In genomic region chr7:112215787-112216186, GRCh38 we compare ENCODE assay signal across 24 cellular contexts. TPM values are rescaled to one million over a fixed set of nuclear protein-coding genes. Genes with fewer than 3 reads are reported as not detected.
DNase-seq lines count a peak whose midpoint lies in the region; ATAC-seq, FAIRE-seq and TF ChIP-seq lines count a peak whose summit lies in the region.
"Had no signal": no experiment of that assay in that cellular context is flagged by ENCODE, and none has a peak within 500 bp of the region (broad histone marks: within the 10 kb centered on the region; RNA-seq: fewer than 3 reads in every experiment).

No MANE protein-coding gene starts in this region.

- intact Hi-C loops in K562 (cut with micrococcal nuclease), result no loop called here

- no peak overlapping the region for H3K4me3 Mint-ChIP-seq in osteocyte (ENCODE audit: unreplicated experiment)
- H3K4me3 Mint-ChIP-seq in CD8-positive, alpha-beta memory T cell, result no peak overlapping the region
- H3K4me3 Mint-ChIP-seq: CD14-positive monocyte; CD4-positive, alpha-beta T cell; H9 had no signal

- no peaks in the 10 kb centered on the region for H3K36me3 Mint-ChIP-seq in osteocyte (ENCODE audit: unreplicated experiment)
- peaks cover 0 to 4% (median 4%) of the 10 kb centered on the region in 3 donors for H3K36me3 Mint-ChIP-seq in CD8-positive, alpha-beta memory T cell

- no peaks in the 10 kb centered on the region for H3K9me3 ChIP-seq in K562 (replicated peaks; ENCODE audit: control insufficient read depth, insufficient read depth, low read depth, low read length)
- no peaks in the 10 kb centered on the region for H3K9me3 ChIP-seq in CD8-positive, alpha-beta memory T cell (ENCODE audit: low read length)
- H3K9me3 ChIP-seq: A549, BE2C had no signal

- 51% methylated on average over 4 of the region's 4 CpGs for WGBS in K562 (ENCODE audit: insufficient coverage, low coverage, missing lambda C conversion rate)

- H3K4me1 ChIP-seq in K562 (replicated peaks in 1 of 2; ENCODE audit: control insufficient read depth in 2 of 2, insufficient read depth in 2 of 2, low read length in 2 of 2), result no peaks in the 10 kb centered on the region
- H3K4me1 ChIP-seq in CD8-positive, alpha-beta memory T cell (ENCODE audit: insufficient read depth, low read length), result no peaks in the 10 kb centered on the region

- no peaks in the 10 kb centered on the region for H3K27me3 Mint-ChIP-seq in osteocyte (ENCODE audit: unreplicated experiment)
- no peaks in the 10 kb centered on the region for H3K27me3 Mint-ChIP-seq in CD8-positive, alpha-beta memory T cell
- H3K27me3 Mint-ChIP-seq: CD4-positive, alpha-beta T cell had no signal

- H3K36me3 ChIP-seq in K562 (ENCODE audit: control insufficient read depth, insufficient read depth, low read length), result no peaks in the 10 kb centered on the region
- no peaks in the 10 kb centered on the region for H3K36me3 ChIP-seq in CD8-positive, alpha-beta memory T cell (ENCODE audit: insufficient read depth, low read length)
- H3K36me3 ChIP-seq: BE2C had no signal

- TF ChIP-seq CTCF in K562 (IDR thresholded peaks at IDR 0.05 in 2 of 3, conservative IDR thresholded peaks at IDR 0.05 in 1 of 3; ENCODE audit: insufficient read depth in 2 of 3, low read depth in 1 of 3, low read length in 3 of 3), result no peak
- no peak for TF ChIP-seq CTCF in osteocyte (IDR thresholded peaks at IDR 0.05)

- H3K27ac ChIP-seq in K562 (ENCODE audit: extremely low read depth, low read depth, low read length), result no peak overlapping the region
- no peak overlapping the region for H3K27ac ChIP-seq in CD8-positive, alpha-beta memory T cell (ENCODE audit: low read depth, low read length)
- H3K27ac ChIP-seq: 22Rv1; A549; BLaER1 treated with 17β-estradiol and CSF1 and Interleukin-3, amounts not matched to agents 10 nM and 100 nM had no signal

- H3K27me3 ChIP-seq in K562 (ENCODE audit: control insufficient read depth in 2 of 2, insufficient read depth in 2 of 2, low read length in 2 of 2), result no peaks in the 10 kb centered on the region
- H3K27me3 ChIP-seq in CD8-positive, alpha-beta memory T cell (ENCODE audit: insufficient read depth, low read length, poor library complexity, severe bottlenecking), result no peaks in the 10 kb centered on the region
- H3K27me3 ChIP-seq: BE2C; BLaER1 treated with 17β-estradiol and CSF1 and Interleukin-3, amounts not matched to agents 10 nM and 100 nM had no signal

- TF ChIP-seq POLR2A in K562 (conservative IDR thresholded peaks at IDR 0.05), result no peak

- CTCF ChIA-PET in K562 (lab: Yijun Ruan, JAX; ENCODE audit: low intra/inter-chr PET ratio), result no interaction called here
- CTCF ChIA-PET in CD8-positive, alpha-beta memory T cell (lab: Charles Lee), result interaction anchor here (1.1 to 1.6 kb wide), 3 partner anchors 9 to 13 kb away, joined by 3 to 4 read pairs (median 3); partner anchors contain the start of gene ZNF277

- BruUV-seq in K562 (replicated peaks; lab: Mats Ljungman, UMichigan), result no TSS peak

- H3K79me2 ChIP-seq in K562 (ENCODE audit: control insufficient read depth, insufficient read depth, low read length), result 0 out of 3 replicates have a peak, but pooled peaks cover 3% of the 10 kb centered on the region

- FAIRE-seq in K562 (lab: Jason Lieb, UNC), result no peak
- FAIRE-seq: A549, GM12891, GM18507 had no signal

- ATAC-seq in K562 (no peak), GM21360 (IDR thresholded peaks at IDR 0.05; ENCODE audit: unreplicated experiment) (no peak)
- ATAC-seq: A549, HCT116 had no signal

- peak overlapping the region; percentile 59 for H3K27ac Mint-ChIP-seq in osteocyte (ENCODE audit: unreplicated experiment)
- H3K27ac Mint-ChIP-seq in CD8-positive, alpha-beta memory T cell, result peak overlapping the region in 1 of 8 donors; percentile 47
- H3K27ac Mint-ChIP-seq: CD14-positive monocyte; CD4-positive, alpha-beta T cell had no signal

- POLR2A ChIA-PET in K562 (lab: Yijun Ruan, JAX), result interaction anchor here (0.5 to 1.7 kb wide), 3 partner anchors 9 to 25 kb away, joined by 3 to 4 read pairs (median 3); partner anchors contain the start of gene ZNF277
- POLR2A ChIA-PET in CD8-positive, alpha-beta memory T cell (lab: Charles Lee), result no interaction called here

- no peak overlapping the region for H3K9ac ChIP-seq in K562 (ENCODE audit: insufficient read depth in 1 of 2, low read depth in 2 of 2, low read length in 2 of 2)
- H3K9ac ChIP-seq: BLaER1 treated with 17β-estradiol and CSF1 and Interleukin-3, amounts not matched to agents 10 nM and 100 nM had no signal

- H2AFZ ChIP-seq in K562 (ENCODE audit: low read depth, low read length), result no peak overlapping the region

- peaks cover 44% of the 10 kb centered on the region for H3K4me1 Mint-ChIP-seq in osteocyte (ENCODE audit: unreplicated experiment)
- peaks cover 40 to 80% (median 76%) of the 10 kb centered on the region in 3 donors for H3K4me1 Mint-ChIP-seq in CD8-positive, alpha-beta memory T cell

- no peaks in the 10 kb centered on the region for H3K9me3 Mint-ChIP-seq in osteocyte (ENCODE audit: unreplicated experiment)
- H3K9me3 Mint-ChIP-seq in CD8-positive, alpha-beta memory T cell, result no peaks in the 10 kb centered on the region
- H3K9me3 Mint-ChIP-seq: CD4-positive, alpha-beta T cell; H9 had no signal

- no peak overlapping the region for H3K4me3 ChIP-seq in K562
- H3K4me3 ChIP-seq in CD8-positive, alpha-beta memory T cell (ENCODE audit: low read length), result no peak overlapping the region
- H3K4me3 ChIP-seq: A549; BLaER1 treated with 17β-estradiol and CSF1 and Interleukin-3, amounts not matched to agents 10 nM and 100 nM had no signal

- no peaks in the 10 kb centered on the region for H4K20me1 ChIP-seq in K562 (replicated peaks; ENCODE audit: control insufficient read depth, insufficient read depth, low read length)

- no peak for TF ChIP-seq EP300 in K562 (IDR thresholded peaks at IDR 0.05; ENCODE audit: low read length)

- no peak for TF ChIP-seq RAD21 in K562 (CRISPR knock-in tag; conservative IDR thresholded peaks at IDR 0.05 in 1 of 2, IDR thresholded peaks at IDR 0.05 in 1 of 2)

- no peaks in the 10 kb centered on the region for H3K9me1 ChIP-seq in K562 (ENCODE audit: control insufficient read depth, insufficient read depth, low read length)

- in situ Hi-C loops in K562 (cut with MboI) (no loop called here), KBM-7 (cut with MboI; ENCODE audit: low pct_unique_long_range_greater_than_20kb, low sequenced_read_pairs) (no loop called here)

- no peak overlapping the region for H3K4me2 ChIP-seq in K562 (ENCODE audit: insufficient read depth, low read length)
- H3K4me2 ChIP-seq: A549; BLaER1 treated with 17β-estradiol and CSF1 and Interleukin-3, amounts not matched to agents 10 nM and 100 nM had no signal

- DNase-seq in NCI-H146 (lab: John Stamatoyannopoulos, UW) (peak; percentile 17), NCI-H146 treated with DMSO at 0.1 percent for 48 hours (lab: John Stamatoyannopoulos, UW; ENCODE audit: unreplicated experiment) (no peak), K562 (ENCODE audit: extremely low read depth in 1 of 4, low spot score in 3 of 4) (no peak), osteocyte (ENCODE audit: extremely low spot score, unreplicated experiment) (no peak), KBM-7 (no peak)
- no peak for DNase-seq in CD8-positive, alpha-beta memory T cell
- DNase-seq: ACHN; AML-193; BE2C; Calu3; CD4-positive, alpha-beta T cell; COR-L47; DMS53; DMS79 treated with DMSO at 0.1 percent for 48 hours; GF-D8; H9 had no signal

RNA-seq across cellular contexts. Expression of gene ZNF277, which starts 9.3 kb away (rescaled TPM):
- 7.6 and 23.6 TPM in 2 replicates for total RNA-seq in K562 (2011; cell fraction: chromatin; rRNA removed; ENCODE audit: low replicate concordance)
- 11.6 and 14.0 TPM in 2 replicates for total RNA-seq in K562 (2011; cell fraction: nucleolus; rRNA removed)
- 13.6 and 16.2 TPM in 2 replicates for total RNA-seq in K562 (2011; cell fraction: nucleoplasm; rRNA removed)
- total RNA-seq in K562 (2014; rRNA removed) (14.3 and 18.8 TPM in 2 replicates), K562 (2014; rRNA removed; fragmentation: Illumina TruSeq; extraction: Trizol) (33.5 and 42.0 TPM in 2 replicates), K562 (2015; rRNA removed; fragmentation: Illumina TruSeq; extraction: Trizol) (27.6 and 29.5 TPM in 2 replicates), K562 (2021) (18.5 and 20.3 TPM in 2 replicates), osteocyte (28.1 and 32.0 TPM in 2 replicates)
- polyA plus RNA-seq in K562 (2011; rRNA removed) (25.0 and 28.7 TPM in 2 replicates), K562 (2014; fragmentation: Illumina TruSeq; extraction: Trizol) (29.4 and 29.8 TPM in 2 replicates), K562 (2014; fragmentation: Nextera tagmentation; extraction: Ambion mirVana) (10 to 100 TPM; 27.4 to 27.7 TPM), K562 (2014; rRNA removed) (19.3 and 20.7 TPM in 2 replicates)
- polyA plus RNA-seq in K562 (2011; cell fraction: cytosol; rRNA removed), result 3.1 and 9.3 TPM in 2 replicates
- polyA plus RNA-seq in K562 (2011; cell fraction: nucleus; rRNA removed), result 4.4 and 7.7 TPM in 2 replicates
- polyA plus RNA-seq in K562 (2012), result 16.5 and 55.5 TPM in 2 replicates
- polyA minus RNA-seq in K562 (2011; rRNA and poly(A)+ RNA removed), result 31.5 and 38.3 TPM in 2 replicates
- 18.6 and 19.1 TPM in 2 replicates for polyA minus RNA-seq in K562 (2011; cell fraction: cytosol; rRNA and poly(A)+ RNA removed)
- 17.2 and 19.0 TPM in 2 replicates for polyA minus RNA-seq in K562 (2011; cell fraction: nucleus; rRNA and poly(A)+ RNA removed)
- 10 to 100 TPM; 13.5 to 14.7 TPM for total RNA-seq in CD8-positive, alpha-beta memory T cell
- 20.6 TPM for polyA plus RNA-seq in CD8-positive, alpha-beta memory T cell

RNA-seq across cellular contexts. Expression of gene DOCK4, which starts 9.6 kb away (rescaled TPM):
- total RNA-seq in K562 (2011; cell fraction: chromatin; rRNA removed; ENCODE audit: low replicate concordance), result 15.9 and 23.4 TPM in 2 replicates
- 3.8 and 8.0 TPM in 2 replicates for total RNA-seq in K562 (2011; cell fraction: nucleolus; rRNA removed)
- 10.6 and 11.6 TPM in 2 replicates for total RNA-seq in K562 (2011; cell fraction: nucleoplasm; rRNA removed)
- total RNA-seq in K562 (2014; rRNA removed), result 1.5 and 2.0 TPM in 2 replicates
- total RNA-seq in K562 (2014; rRNA removed; fragmentation: Illumina TruSeq; extraction: Trizol), result 2.1 and 2.3 TPM in 2 replicates
- total RNA-seq in K562 (2015; rRNA removed; fragmentation: Illumina TruSeq; extraction: Trizol), result 1.7 and 2.1 TPM in 2 replicates
- total RNA-seq in K562 (2021), result 3.8 and 4.9 TPM in 2 replicates
- polyA plus RNA-seq in K562 (2011; rRNA removed), result 3.7 and 5.7 TPM in 2 replicates
- 1.2 and 1.7 TPM in 2 replicates for polyA plus RNA-seq in K562 (2011; cell fraction: cytosol; rRNA removed)
- polyA plus RNA-seq in K562 (2011; cell fraction: nucleus; rRNA removed), result 18.4 and 29.9 TPM in 2 replicates
- polyA plus RNA-seq in K562 (2012), result 1.9 and 2.4 TPM in 2 replicates
- polyA plus RNA-seq in K562 (2014; fragmentation: Illumina TruSeq; extraction: Trizol), result 1.8 and 2.9 TPM in 2 replicates
- polyA plus RNA-seq in K562 (2014; fragmentation: Nextera tagmentation; extraction: Ambion mirVana), result under 1 TPM; 0.42 to 0.45 TPM
- polyA plus RNA-seq in K562 (2014; rRNA removed), result 3.3 and 3.8 TPM in 2 replicates
- 4.3 and 6.8 TPM in 2 replicates for polyA minus RNA-seq in K562 (2011; rRNA and poly(A)+ RNA removed)
- 1.1 and 1.2 TPM in 2 replicates for polyA minus RNA-seq in K562 (2011; cell fraction: cytosol; rRNA and poly(A)+ RNA removed)
- 10.6 and 13.5 TPM in 2 replicates for polyA minus RNA-seq in K562 (2011; cell fraction: nucleus; rRNA and poly(A)+ RNA removed)
- total RNA-seq in osteocyte, result 44.1 and 44.9 TPM in 2 replicates
- total RNA-seq in CD8-positive, alpha-beta memory T cell, result 1 to 10 TPM; 1.2 TPM
- not detected for polyA plus RNA-seq in CD8-positive, alpha-beta memory T cell
